Comparison of ENCODE assay signal across 17 cellular contexts in the genomic region with DNA sequence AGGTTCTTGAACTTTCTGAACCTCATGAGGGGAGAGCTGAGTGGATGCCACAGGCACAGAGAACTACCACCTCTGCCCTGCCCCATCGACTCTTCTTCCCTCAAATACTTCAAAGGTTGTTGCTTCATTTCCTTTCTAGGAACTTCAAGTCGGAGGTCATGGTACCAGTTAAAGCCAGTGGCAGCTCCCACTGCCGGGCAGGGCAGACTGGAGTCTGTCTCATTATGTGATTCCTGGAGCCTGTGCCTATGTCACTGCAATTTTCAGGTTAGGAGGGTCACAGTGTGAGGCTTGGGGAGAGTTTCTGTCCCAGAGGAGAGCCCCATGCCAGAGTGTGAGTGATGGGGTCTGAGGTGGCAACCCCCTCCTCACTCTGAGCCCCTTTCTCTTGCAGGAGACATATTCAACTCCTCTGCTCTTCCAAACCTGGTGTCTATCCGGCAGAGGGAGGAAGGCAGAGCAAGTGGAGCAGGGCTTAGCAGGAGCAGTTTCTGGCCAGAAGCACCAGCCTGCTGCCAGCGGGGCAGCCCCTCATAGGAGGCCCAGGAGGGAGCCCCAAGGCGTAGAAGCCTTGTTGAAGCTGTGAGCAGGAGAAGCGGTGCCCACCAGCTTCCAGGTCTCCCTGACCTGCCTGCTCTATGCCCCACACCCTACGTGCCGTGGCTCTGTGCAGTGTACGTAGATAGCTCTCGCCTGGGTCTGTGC. TPM values are rescaled to one million over a fixed set of nuclear protein-coding genes. Genes with fewer than 3 reads are reported as not detected.
"Had no signal": no experiment of that assay in that cellular context is flagged by ENCODE, and none has a peak within 500 bp of the region (broad histone marks: within the 10 kb centered on the region; RNA-seq: fewer than 3 reads in every experiment).

No MANE protein-coding gene starts in this region.

- H3K27ac Mint-ChIP-seq: activated CD4-positive, alpha-beta T cell treated with anti-CD3 and anti-CD28 coated beads for 36 hours; nephron; stimulated activated memory B cell treated with anti-CD40 and anti-IgM and Interleukin-4, amounts not matched to agents 10 μg/mL and 1 μg/mL and 100 μg/mL, for 72 hours; T-helper 1 cell treated with Interleukin-12 subunit alpha and Interleukin-12 subunit beta and Interleukin-4 antibody, amounts not matched to agents 30 μg/mL and 1 μg/mL, for 36 hours had no signal

- FAIRE-seq: endometrium had no signal

- H3K9me3 Mint-ChIP-seq: nephron; stimulated activated memory B cell treated with anti-CD40 and anti-IgM and Interleukin-4, amounts not matched to agents 10 μg/mL and 1 μg/mL and 100 μg/mL, for 72 hours; T-helper 1 cell treated with Interleukin-12 subunit alpha and Interleukin-12 subunit beta and Interleukin-4 antibody, amounts not matched to agents 30 μg/mL and 1 μg/mL, for 36 hours had no signal

- H3K4me3 ChIP-seq: colonic mucosa, esophagus squamous epithelium, tibial artery, uterus had no signal

- H3K9me3 ChIP-seq: colonic mucosa, esophagus squamous epithelium, tibial artery, uterus had no signal

- DNase-seq: activated CD4-positive, alpha-beta T cell treated with anti-CD3 and anti-CD28 coated beads for 36 hours; activated naive CD4-positive, alpha-beta T cell; caudate nucleus; colonic mucosa; esophagus squamous epithelium; glutamatergic neuron; occipital lobe; stimulated activated CD4-positive, alpha-beta T cell treated with anti-CD3 and anti-CD28 coated beads, Interleukin-2, amount 100 ng/mL, for 48 hours; tibial artery; uterus had no signal

- H3K4me1 Mint-ChIP-seq: activated CD4-positive, alpha-beta T cell treated with anti-CD3 and anti-CD28 coated beads for 36 hours; nephron; stimulated activated memory B cell treated with anti-CD40 and anti-IgM and Interleukin-4, amounts not matched to agents 10 μg/mL and 1 μg/mL and 100 μg/mL, for 72 hours had no signal

- H3K36me3 Mint-ChIP-seq: stimulated activated memory B cell treated with anti-CD40 and anti-IgM and Interleukin-4, amounts not matched to agents 10 μg/mL and 1 μg/mL and 100 μg/mL, for 72 hours had no signal

- H3K4me3 Mint-ChIP-seq: activated CD4-positive, alpha-beta T cell treated with anti-CD3 and anti-CD28 coated beads for 36 hours; nephron; stimulated activated memory B cell treated with anti-CD40 and anti-IgM and Interleukin-4, amounts not matched to agents 10 μg/mL and 1 μg/mL and 100 μg/mL, for 72 hours; T-helper 1 cell treated with Interleukin-12 subunit alpha and Interleukin-12 subunit beta and Interleukin-4 antibody, amounts not matched to agents 30 μg/mL and 1 μg/mL, for 36 hours had no signal

- H3K4me1 ChIP-seq: colonic mucosa, tibial artery, uterus had no signal

- ATAC-seq: activated CD4-positive, alpha-beta T cell treated with anti-CD3 and anti-CD28 coated beads for 36 hours; stimulated activated memory B cell treated with anti-CD40 and anti-IgM and Interleukin-4, amounts not matched to agents 10 μg/mL and 1 μg/mL and 100 μg/mL, for 72 hours had no signal

- H3K36me3 ChIP-seq: tibial artery, uterus had no signal

- H3K27me3 ChIP-seq: colonic mucosa, esophagus squamous epithelium, tibial artery, uterus had no signal

- H3K27ac ChIP-seq: colonic mucosa, esophagus squamous epithelium, tibial artery, uterus had no signal

RNA-seq across cellular contexts. Expression of a gene that starts 29.3 kb away (rescaled TPM):
- total RNA-seq: activated CD8-positive, alpha-beta memory T cell treated with anti-CD3 and anti-CD28 coated beads for 36 hours; mesenteric fat pad; posterior vena cava had no signal
